Comparison of ENCODE assay signal across 1 cellular context in the genomic region with DNA sequence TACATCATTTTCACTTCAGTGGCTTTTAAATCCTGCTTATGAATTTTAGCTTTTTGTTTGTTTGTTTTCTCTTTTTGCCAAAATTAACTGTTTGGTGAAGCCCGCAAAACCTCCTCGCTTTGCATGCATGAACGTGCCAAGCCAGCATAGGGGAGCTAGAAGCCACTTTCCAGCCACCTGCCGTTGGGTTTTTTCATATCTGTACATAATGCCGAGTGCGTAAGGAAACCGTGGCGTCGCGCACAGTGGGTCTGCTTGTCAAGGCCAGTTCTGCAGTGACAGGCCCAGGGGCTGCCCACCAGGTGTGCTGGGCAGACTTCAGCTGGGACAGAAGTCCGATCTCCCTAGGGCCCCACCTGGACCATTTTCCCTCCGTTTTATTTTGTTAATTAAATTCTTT.
A peak's percentile ranks its signal among the peaks of the same experiment; 100 is the strongest.
TF ChIP-seq lines count a peak whose summit lies in the region.

No MANE protein-coding gene starts in this region.

TF ChIP-seq in K562, 482 proteins besides CTCF, POLR2A, EP300 and RAD21:
- no peak for TF ChIP-seq ARHGAP35 (IDR thresholded peaks at IDR 0.05; ENCODE audit: partially characterized antibody)
- TF ChIP-seq KDM4B (IDR thresholded peaks at IDR 0.05; ENCODE audit: borderline replicate concordance in 2 of 2, low read depth in 1 of 2) = no peak
- no peak for TF ChIP-seq NR2C2 (CRISPR knock-in tag; IDR thresholded peaks at IDR 0.05)
- peak; percentile 37 for TF ChIP-seq NR2C2 (tag; IDR thresholded peaks at IDR 0.05)
- TF ChIP-seq CREM (IDR thresholded peaks at IDR 0.05; ENCODE audit: low read depth) = no peak
- peak; percentile 79; the same call in 1 of the 2 replicates for TF ChIP-seq ZKSCAN1 (IDR thresholded peaks at IDR 0.05; ENCODE audit: low read depth, low read length)
- TF ChIP-seq MTA2 (IDR thresholded peaks at IDR 0.05; ENCODE audit: low read depth) = no peak
- no peak for TF ChIP-seq FOXP1 (CRISPR knock-in tag; IDR thresholded peaks at IDR 0.05)
- no peak for TF ChIP-seq C11orf30 (IDR thresholded peaks at IDR 0.05; ENCODE audit: low read depth)
- no peak for TF ChIP-seq TCF7 (IDR thresholded peaks at IDR 0.05; ENCODE audit: borderline replicate concordance)
- no peak for TF ChIP-seq GATAD2A (IDR thresholded peaks at IDR 0.05)
TF ChIP-seq in K562: peak in this region for 2.
